ENCODE assay signal across 20 cellular contexts in the genomic region with DNA sequence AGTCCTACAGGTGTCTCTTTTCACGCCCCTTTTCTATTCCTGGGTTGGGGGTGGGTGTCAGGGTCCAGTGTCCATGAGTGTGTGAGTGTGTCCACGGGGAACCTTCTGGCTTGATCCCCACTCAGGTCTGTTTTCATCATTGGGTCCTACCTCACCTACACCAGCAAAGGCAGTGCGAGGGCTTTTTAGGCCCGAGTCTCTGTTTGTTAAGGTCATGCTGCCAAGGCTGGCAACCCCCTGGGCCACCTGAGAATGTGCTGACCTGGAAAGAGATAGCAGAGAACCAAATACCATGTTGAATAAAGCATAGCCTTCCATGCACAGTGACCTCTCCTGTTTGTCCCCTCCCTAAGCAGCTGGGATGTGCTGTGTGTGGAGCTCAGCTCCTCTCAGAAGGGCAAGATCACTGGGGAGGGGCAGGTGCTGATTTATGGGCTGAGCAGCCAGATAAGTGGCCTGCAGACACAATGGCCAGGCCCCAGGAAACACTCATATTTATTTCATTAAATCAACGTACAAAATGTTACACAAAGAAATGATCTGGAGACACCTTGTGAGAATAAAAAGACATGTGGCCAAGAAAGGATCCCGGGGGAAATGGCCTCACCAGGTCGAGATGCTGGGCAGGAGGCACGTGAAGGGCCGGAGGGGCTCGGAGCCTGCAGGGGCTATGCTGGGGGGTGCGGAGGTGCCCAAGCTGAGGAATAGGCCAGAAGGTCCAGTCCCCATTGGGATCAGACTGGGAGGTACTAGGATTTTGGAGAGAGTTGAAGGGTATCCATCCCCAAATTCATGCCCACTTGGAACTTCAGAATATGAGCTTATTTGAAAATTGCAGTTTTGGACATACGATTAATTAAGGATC.
"Had no signal": no experiment of that assay in that cellular context is flagged by ENCODE, and none has a peak within 500 bp of the region (broad histone marks: within the 10 kb centered on the region; RNA-seq: fewer than 3 reads in every experiment).

No MANE protein-coding gene starts in this region.

- H3K27me3 ChIP-seq: neutrophil, ovary, right lobe of liver, testis, vagina had no signal

- H3K4me1 ChIP-seq: right lobe of liver, testis, vagina had no signal

- H3K36me3 ChIP-seq: neutrophil, ovary, right lobe of liver, vagina had no signal

- H3K4me3 ChIP-seq: ovary, right lobe of liver, testis, vagina had no signal

- DNase-seq: activated CD4-positive, alpha-beta T cell treated with anti-CD3 and anti-CD28 coated beads for 1 hour; activated CD4-positive, alpha-beta T cell treated with anti-CD3 and anti-CD28 coated beads, Interleukin-2, amount 50 U/mL, for 1 hour; activated CD8-positive, alpha-beta T cell treated with anti-CD3 and anti-CD28 coated beads, Interleukin-2, amount 10 ng/mL, durations not matched to agents 7 days and 5 days; activated gamma-delta T cell; activated naive CD4-positive, alpha-beta T cell treated with anti-CD3 and anti-CD28 coated beads, Interleukin-2, amount 50 U/mL, for 16 hours; activated naive CD8-positive, alpha-beta T cell treated with anti-CD3 and anti-CD28 coated beads, Interleukin-2, amount 50 U/mL, for 24 hours; central memory CD4-positive, alpha-beta T cell; dermis blood vessel endothelial cell; effector CD8-positive, alpha-beta T cell; foreskin fibroblast; ovary; right lobe of liver; small intestine; stimulated activated CD4-positive, alpha-beta T cell treated with anti-CD3 and anti-CD28 coated beads, Interleukin-2, amount 100 ng/mL, for 24 hours; testis; trophoblast cell had no signal

- ATAC-seq: activated CD8-positive, alpha-beta T cell treated with anti-CD3 and anti-CD28 coated beads, Interleukin-2, amount 10 ng/mL, durations not matched to agents 7 days and 5 days; activated naive CD8-positive, alpha-beta T cell treated with anti-CD3 and anti-CD28 coated beads, Interleukin-2, amount 50 U/mL, for 24 hours; left lobe of liver; right lobe of liver; stimulated activated memory B cell treated with anti-CD40 and anti-IgM and Interleukin-4, amounts not matched to agents 10 μg/mL and 1 μg/mL and 100 μg/mL, for 72 hours had no signal

- H3K27ac ChIP-seq: neutrophil, ovary, right lobe of liver, testis, vagina had no signal

- H3K9me3 ChIP-seq: neutrophil, ovary, right lobe of liver, testis, vagina had no signal
